Comparison of ENCODE assay signal across 1 cellular context in the genomic region with DNA sequence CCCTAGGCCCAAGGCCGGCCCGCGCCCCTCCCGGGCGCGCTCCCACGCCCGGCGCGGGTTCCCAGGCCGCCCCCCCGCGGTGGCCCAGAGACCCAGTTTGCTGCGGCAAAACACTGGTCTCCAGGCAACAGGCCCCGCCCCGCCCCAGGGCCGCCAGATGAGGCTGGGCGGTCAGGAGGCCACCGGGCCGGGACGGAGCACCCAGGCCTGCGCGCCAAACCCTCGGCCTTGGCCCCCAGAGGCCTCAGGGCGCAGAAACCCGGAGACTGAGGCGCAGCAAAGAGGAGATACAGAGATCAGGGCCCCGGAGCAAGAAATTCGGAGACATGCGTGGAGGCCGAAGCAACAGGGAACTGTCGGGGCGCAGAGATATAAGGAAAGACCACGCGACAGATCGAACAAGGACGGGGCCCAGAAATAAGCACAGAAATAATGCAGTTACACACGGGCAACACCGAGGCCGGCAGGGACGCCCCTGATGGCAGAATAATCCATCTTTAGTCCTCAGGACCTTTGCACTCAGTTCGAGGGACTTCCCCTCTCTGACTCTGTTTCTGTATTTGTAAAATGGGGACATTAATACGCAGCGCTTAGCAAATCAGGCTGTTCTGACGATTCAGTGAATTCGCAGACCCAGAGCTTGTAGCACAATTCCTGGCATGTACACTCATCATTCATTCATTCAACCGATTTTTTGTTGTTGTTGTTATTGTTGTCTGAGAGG.
TF ChIP-seq lines count a peak whose summit lies in the region.

No MANE protein-coding gene starts in this region.

TF ChIP-seq in GM12878, 131 proteins besides CTCF, POLR2A, EP300 and RAD21 (continued from another document):
- TF ChIP-seq, protein P1, sequence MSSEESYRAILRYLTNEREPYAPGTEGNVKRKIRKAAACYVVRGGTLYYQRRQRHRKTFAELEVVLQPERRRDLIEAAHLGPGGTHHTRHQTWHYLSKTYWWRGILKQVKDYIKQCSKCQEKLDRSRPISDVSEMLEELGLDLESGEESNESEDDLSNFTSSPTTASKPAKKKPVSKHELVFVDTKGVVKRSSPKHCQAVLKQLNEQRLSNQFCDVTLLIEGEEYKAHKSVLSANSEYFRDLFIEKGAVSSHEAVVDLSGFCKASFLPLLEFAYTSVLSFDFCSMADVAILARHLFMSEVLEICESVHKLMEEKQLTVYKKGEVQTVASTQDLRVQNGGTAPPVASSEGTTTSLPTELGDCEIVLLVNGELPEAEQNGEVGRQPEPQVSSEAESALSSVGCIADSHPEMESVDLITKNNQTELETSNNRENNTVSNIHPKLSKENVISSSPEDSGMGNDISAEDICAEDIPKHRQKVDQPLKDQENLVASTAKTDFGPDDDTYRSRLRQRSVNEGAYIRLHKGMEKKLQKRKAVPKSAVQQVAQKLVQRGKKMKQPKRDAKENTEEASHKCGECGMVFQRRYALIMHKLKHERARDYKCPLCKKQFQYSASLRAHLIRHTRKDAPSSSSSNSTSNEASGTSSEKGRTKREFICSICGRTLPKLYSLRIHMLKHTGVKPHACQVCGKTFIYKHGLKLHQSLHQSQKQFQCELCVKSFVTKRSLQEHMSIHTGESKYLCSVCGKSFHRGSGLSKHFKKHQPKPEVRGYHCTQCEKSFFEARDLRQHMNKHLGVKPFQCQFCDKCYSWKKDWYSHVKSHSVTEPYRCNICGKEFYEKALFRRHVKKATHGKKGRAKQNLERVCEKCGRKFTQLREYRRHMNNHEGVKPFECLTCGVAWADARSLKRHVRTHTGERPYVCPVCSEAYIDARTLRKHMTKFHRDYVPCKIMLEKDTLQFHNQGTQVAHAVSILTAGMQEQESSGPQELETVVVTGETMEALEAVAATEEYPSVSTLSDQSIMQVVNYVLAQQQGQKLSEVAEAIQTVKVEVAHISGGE (CRISPR knock-in tag; IDR thresholded peaks at IDR 0.05) = no peak
- TF ChIP-seq SREBF2 (IDR thresholded peaks at IDR 0.05; ENCODE audit: low read length) (no peak), NBN (IDR thresholded peaks at IDR 0.05) (0 out of 2 replicates have a peak, but pooled peaks have one; percentile 45), SMAD5 (IDR thresholded peaks at IDR 0.05; ENCODE audit: low read depth) (no peak), KLF5 (IDR thresholded peaks at IDR 0.05; ENCODE audit: partially characterized antibody) (no peak), DPF2 (IDR thresholded peaks at IDR 0.05) (peak; percentile 42; the same call in 1 of the 2 replicates), POU2F2 (IDR thresholded peaks at IDR 0.05; ENCODE audit: borderline replicate concordance, low read depth, low read length) (no peak), TARDBP (IDR thresholded peaks at IDR 0.05; ENCODE audit: borderline replicate concordance) (no peak), HCFC1 (IDR thresholded peaks at IDR 0.05; ENCODE audit: low read length) (peak; percentile 17; the same call in 1 of the 2 replicates), ZNF622 (IDR thresholded peaks at IDR 0.05) (no peak), NFXL1 (IDR thresholded peaks at IDR 0.05; ENCODE audit: borderline replicate concordance) (no peak), RB1 (IDR thresholded peaks at IDR 0.05; ENCODE audit: borderline replicate concordance) (peak; percentile 59; the same call in 1 of the 2 replicates), BACH1 (IDR thresholded peaks at IDR 0.05; ENCODE audit: borderline replicate concordance) (peak; percentile 76; the same call in 1 of the 2 replicates), YY1 (IDR thresholded peaks at IDR 0.05; ENCODE audit: low read depth, low read length) (no peak), FOXM1 (IDR thresholded peaks at IDR 0.05; ENCODE audit: low read depth, low read length) (no peak), CREB1 (IDR thresholded peaks at IDR 0.05; ENCODE audit: low read depth) (0 out of 2 replicates have a peak, but pooled peaks have one; percentile 4), KAT2A (conservative IDR thresholded peaks at IDR 0.05; ENCODE audit: control insufficient read depth, low read depth, low read length) (no peak), BRCA1 (IDR thresholded peaks at IDR 0.05; ENCODE audit: low read depth, low read length) (no peak), ZNF384 (IDR thresholded peaks at IDR 0.05; ENCODE audit: borderline replicate concordance, low read depth, low read length) (no peak), BMI1 (IDR thresholded peaks at IDR 0.05; ENCODE audit: borderline replicate concordance) (peak; percentile 81), MXI1 (IDR thresholded peaks at IDR 0.05; ENCODE audit: low read depth, low read length) (peak; percentile 72; the same call in 1 of the 2 replicates), ZBED1 (IDR thresholded peaks at IDR 0.05; ENCODE audit: borderline replicate concordance) (no peak), TCF7 (IDR thresholded peaks at IDR 0.05; ENCODE audit: borderline replicate concordance) (no peak), MYB (IDR thresholded peaks at IDR 0.05; ENCODE audit: borderline replicate concordance, low read depth, low read length) (no peak), HDAC2 (IDR thresholded peaks at IDR 0.05) (no peak)
- TF ChIP-seq, protein P2, sequence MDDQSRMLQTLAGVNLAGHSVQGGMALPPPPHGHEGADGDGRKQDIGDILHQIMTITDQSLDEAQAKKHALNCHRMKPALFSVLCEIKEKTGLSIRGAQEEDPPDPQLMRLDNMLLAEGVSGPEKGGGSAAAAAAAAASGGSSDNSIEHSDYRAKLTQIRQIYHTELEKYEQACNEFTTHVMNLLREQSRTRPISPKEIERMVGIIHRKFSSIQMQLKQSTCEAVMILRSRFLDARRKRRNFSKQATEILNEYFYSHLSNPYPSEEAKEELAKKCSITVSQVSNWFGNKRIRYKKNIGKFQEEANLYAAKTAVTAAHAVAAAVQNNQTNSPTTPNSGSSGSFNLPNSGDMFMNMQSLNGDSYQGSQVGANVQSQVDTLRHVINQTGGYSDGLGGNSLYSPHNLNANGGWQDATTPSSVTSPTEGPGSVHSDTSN (IDR thresholded peaks at IDR 0.05; ENCODE audit: insufficient replicate concordance, low read depth, low read length) = no peak
- TF ChIP-seq, protein P3, sequence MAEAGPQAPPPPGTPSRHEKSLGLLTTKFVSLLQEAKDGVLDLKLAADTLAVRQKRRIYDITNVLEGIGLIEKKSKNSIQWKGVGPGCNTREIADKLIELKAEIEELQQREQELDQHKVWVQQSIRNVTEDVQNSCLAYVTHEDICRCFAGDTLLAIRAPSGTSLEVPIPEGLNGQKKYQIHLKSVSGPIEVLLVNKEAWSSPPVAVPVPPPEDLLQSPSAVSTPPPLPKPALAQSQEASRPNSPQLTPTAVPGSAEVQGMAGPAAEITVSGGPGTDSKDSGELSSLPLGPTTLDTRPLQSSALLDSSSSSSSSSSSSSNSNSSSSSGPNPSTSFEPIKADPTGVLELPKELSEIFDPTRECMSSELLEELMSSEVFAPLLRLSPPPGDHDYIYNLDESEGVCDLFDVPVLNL (IDR thresholded peaks at IDR 0.05; ENCODE audit: low read depth, low read length) = no peak
- TF ChIP-seq, protein P4, sequence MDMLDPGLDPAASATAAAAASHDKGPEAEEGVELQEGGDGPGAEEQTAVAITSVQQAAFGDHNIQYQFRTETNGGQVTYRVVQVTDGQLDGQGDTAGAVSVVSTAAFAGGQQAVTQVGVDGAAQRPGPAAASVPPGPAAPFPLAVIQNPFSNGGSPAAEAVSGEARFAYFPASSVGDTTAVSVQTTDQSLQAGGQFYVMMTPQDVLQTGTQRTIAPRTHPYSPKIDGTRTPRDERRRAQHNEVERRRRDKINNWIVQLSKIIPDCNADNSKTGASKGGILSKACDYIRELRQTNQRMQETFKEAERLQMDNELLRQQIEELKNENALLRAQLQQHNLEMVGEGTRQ (IDR thresholded peaks at IDR 0.05; ENCODE audit: borderline replicate concordance, low read depth, low read length) = no peak
- TF ChIP-seq, protein P5, sequence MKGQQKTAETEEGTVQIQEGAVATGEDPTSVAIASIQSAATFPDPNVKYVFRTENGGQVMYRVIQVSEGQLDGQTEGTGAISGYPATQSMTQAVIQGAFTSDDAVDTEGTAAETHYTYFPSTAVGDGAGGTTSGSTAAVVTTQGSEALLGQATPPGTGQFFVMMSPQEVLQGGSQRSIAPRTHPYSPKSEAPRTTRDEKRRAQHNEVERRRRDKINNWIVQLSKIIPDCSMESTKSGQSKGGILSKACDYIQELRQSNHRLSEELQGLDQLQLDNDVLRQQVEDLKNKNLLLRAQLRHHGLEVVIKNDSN (IDR thresholded peaks at IDR 0.05; ENCODE audit: borderline replicate concordance, extremely low read length, insufficient read depth, low read depth, low read length) = no peak
- TF ChIP-seq, protein P6, sequence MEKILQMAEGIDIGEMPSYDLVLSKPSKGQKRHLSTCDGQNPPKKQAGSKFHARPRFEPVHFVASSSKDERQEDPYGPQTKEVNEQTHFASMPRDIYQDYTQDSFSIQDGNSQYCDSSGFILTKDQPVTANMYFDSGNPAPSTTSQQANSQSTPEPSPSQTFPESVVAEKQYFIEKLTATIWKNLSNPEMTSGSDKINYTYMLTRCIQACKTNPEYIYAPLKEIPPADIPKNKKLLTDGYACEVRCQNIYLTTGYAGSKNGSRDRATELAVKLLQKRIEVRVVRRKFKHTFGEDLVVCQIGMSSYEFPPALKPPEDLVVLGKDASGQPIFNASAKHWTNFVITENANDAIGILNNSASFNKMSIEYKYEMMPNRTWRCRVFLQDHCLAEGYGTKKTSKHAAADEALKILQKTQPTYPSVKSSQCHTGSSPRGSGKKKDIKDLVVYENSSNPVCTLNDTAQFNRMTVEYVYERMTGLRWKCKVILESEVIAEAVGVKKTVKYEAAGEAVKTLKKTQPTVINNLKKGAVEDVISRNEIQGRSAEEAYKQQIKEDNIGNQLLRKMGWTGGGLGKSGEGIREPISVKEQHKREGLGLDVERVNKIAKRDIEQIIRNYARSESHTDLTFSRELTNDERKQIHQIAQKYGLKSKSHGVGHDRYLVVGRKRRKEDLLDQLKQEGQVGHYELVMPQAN (conservative IDR thresholded peaks at IDR 0.05) = no peak
- TF ChIP-seq, protein P7, sequence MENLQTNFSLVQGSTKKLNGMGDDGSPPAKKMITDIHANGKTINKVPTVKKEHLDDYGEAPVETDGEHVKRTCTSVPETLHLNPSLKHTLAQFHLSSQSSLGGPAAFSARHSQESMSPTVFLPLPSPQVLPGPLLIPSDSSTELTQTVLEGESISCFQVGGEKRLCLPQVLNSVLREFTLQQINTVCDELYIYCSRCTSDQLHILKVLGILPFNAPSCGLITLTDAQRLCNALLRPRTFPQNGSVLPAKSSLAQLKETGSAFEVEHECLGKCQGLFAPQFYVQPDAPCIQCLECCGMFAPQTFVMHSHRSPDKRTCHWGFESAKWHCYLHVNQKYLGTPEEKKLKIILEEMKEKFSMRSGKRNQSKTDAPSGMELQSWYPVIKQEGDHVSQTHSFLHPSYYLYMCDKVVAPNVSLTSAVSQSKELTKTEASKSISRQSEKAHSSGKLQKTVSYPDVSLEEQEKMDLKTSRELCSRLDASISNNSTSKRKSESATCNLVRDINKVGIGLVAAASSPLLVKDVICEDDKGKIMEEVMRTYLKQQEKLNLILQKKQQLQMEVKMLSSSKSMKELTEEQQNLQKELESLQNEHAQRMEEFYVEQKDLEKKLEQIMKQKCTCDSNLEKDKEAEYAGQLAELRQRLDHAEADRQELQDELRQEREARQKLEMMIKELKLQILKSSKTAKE (IDR thresholded peaks at IDR 0.05; ENCODE audit: low read depth, poor library complexity, severe bottlenecking) = no peak
- TF ChIP-seq, protein P8, sequence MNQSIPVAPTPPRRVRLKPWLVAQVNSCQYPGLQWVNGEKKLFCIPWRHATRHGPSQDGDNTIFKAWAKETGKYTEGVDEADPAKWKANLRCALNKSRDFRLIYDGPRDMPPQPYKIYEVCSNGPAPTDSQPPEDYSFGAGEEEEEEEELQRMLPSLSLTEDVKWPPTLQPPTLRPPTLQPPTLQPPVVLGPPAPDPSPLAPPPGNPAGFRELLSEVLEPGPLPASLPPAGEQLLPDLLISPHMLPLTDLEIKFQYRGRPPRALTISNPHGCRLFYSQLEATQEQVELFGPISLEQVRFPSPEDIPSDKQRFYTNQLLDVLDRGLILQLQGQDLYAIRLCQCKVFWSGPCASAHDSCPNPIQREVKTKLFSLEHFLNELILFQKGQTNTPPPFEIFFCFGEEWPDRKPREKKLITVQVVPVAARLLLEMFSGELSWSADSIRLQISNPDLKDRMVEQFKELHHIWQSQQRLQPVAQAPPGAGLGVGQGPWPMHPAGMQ (IDR thresholded peaks at IDR 0.05; ENCODE audit: borderline replicate concordance) = no peak
